ENCODE assay signal across 8 cellular contexts in genomic region chr17:74759243-74759801, GRCh38. TPM values are rescaled to one million over a fixed set of nuclear protein-coding genes. Genes with fewer than 3 reads are reported as not detected.
DNase-seq lines count a peak whose midpoint lies in the region; ATAC-seq and TF ChIP-seq lines count a peak whose summit lies in the region.

No MANE protein-coding gene starts in this region.

- H3K27ac Mint-ChIP-seq in activated CD4-positive, alpha-beta T cell treated with anti-CD3 and anti-CD28 coated beads, Interleukin-2, amount 10 ng/mL, durations not matched to agents 24 days and 14 days = peak overlapping the region; percentile 78
- peak overlapping the region; percentile 84 to 92 (median 90) for H3K27ac Mint-ChIP-seq in immature natural killer cell

- no peaks in the 10 kb centered on the region for H3K27me3 Mint-ChIP-seq in activated CD4-positive, alpha-beta T cell treated with anti-CD3 and anti-CD28 coated beads, Interleukin-2, amount 10 ng/mL, durations not matched to agents 24 days and 14 days
- peaks cover 2 to 3% (median 3%) of the 10 kb centered on the region in 3 donors for H3K27me3 Mint-ChIP-seq in immature natural killer cell (ENCODE audit: low read depth in 3 of 3)

- H3K4me1 ChIP-seq in right atrium auricular region = peaks cover 0 to 71% of the 10 kb centered on the region in 2 donors
- peaks cover 48% of the 10 kb centered on the region for H3K4me1 ChIP-seq in HUES48 (ENCODE audit: control insufficient read depth, insufficient read depth, low read length)

- no peaks in the 10 kb centered on the region for H3K9me3 ChIP-seq in right atrium auricular region
- no peaks in the 10 kb centered on the region for H3K9me3 ChIP-seq in HUES48 (ENCODE audit: control insufficient read depth, insufficient read depth, low read length)

- peaks cover 4% of the 10 kb centered on the region for H3K36me3 Mint-ChIP-seq in activated CD4-positive, alpha-beta T cell treated with anti-CD3 and anti-CD28 coated beads, Interleukin-2, amount 10 ng/mL, durations not matched to agents 24 days and 14 days (ENCODE audit: low read depth)
- no peaks in the 10 kb centered on the region for H3K36me3 Mint-ChIP-seq in immature natural killer cell

- DNase-seq in left ventricle myocardium superior (peak; percentile 34), right atrium auricular region (ENCODE audit: low spot score) (no peak), immature natural killer cell (peak; percentile 77 to 80 (median 77)), kidney glomerular epithelial cell (lab: John Stamatoyannopoulos, UW) (no peak), 8988T (no peak)
- DNase-seq in activated CD4-positive, alpha-beta T cell treated with anti-CD3 and anti-CD28 coated beads, Interleukin-2, amount 10 ng/mL, durations not matched to agents 24 days and 14 days = peak; percentile 89

- no peaks in the 10 kb centered on the region for H3K9me3 Mint-ChIP-seq in activated CD4-positive, alpha-beta T cell treated with anti-CD3 and anti-CD28 coated beads, Interleukin-2, amount 10 ng/mL, durations not matched to agents 24 days and 14 days
- no peaks in the 10 kb centered on the region for H3K9me3 Mint-ChIP-seq in immature natural killer cell

- H3K27me3 ChIP-seq in right atrium auricular region (no peaks in the 10 kb centered on the region), HUES48 (ENCODE audit: control insufficient read depth, insufficient read depth, low read length) (no peaks in the 10 kb centered on the region)

- H3K4me3 Mint-ChIP-seq in activated CD4-positive, alpha-beta T cell treated with anti-CD3 and anti-CD28 coated beads, Interleukin-2, amount 10 ng/mL, durations not matched to agents 24 days and 14 days = peak overlapping the region; percentile 74
- H3K4me3 Mint-ChIP-seq in immature natural killer cell = peak overlapping the region; percentile 76 to 99 (median 86)

- no peak overlapping the region for H3K4me3 ChIP-seq in right atrium auricular region
- H3K4me3 ChIP-seq in HUES48 (ENCODE audit: low read depth, low read length) = peak overlapping the region; percentile 30; the same call in 1 of the 2 replicates

- H3K9ac ChIP-seq in HUES48 (ENCODE audit: low read depth, low read length) = no peak overlapping the region

- no peak for TF ChIP-seq CTCF in right atrium auricular region (IDR thresholded peaks at IDR 0.05)

- ATAC-seq in left ventricle myocardium superior (no peak), GM19328 (IDR thresholded peaks at IDR 0.05; ENCODE audit: unreplicated experiment) (no peak)

- H3K36me3 ChIP-seq in right atrium auricular region = no peaks in the 10 kb centered on the region
- no peaks in the 10 kb centered on the region for H3K36me3 ChIP-seq in HUES48 (ENCODE audit: control insufficient read depth, insufficient read depth, low read length)

- peaks cover 55% of the 10 kb centered on the region for H3K4me1 Mint-ChIP-seq in activated CD4-positive, alpha-beta T cell treated with anti-CD3 and anti-CD28 coated beads, Interleukin-2, amount 10 ng/mL, durations not matched to agents 24 days and 14 days
- H3K4me1 Mint-ChIP-seq in immature natural killer cell = peaks cover 84 to 95% of the 10 kb centered on the region in 2 donors

- H3K27ac ChIP-seq in right atrium auricular region = no peak overlapping the region
- H3K27ac ChIP-seq in HUES48 (ENCODE audit: low read depth, low read length) = peak overlapping the region; percentile 91

- intact Hi-C loops in left ventricle myocardium superior (cut with micrococcal nuclease) = no loop called here
- intact Hi-C loops in activated CD4-positive, alpha-beta T cell treated with anti-CD3 and anti-CD28 coated beads, Interleukin-2, amount 10 ng/mL, durations not matched to agents 24 days and 14 days (cut with micrococcal nuclease) = loop anchor here (1.0 to 2.0 kb wide), 2 partner anchors 8 to 17 kb away; no protein-coding TSS in a partner anchor

RNA-seq across cellular contexts. Expression of gene NHERF1, which starts 10.9 kb away (rescaled TPM):
- total RNA-seq in left ventricle myocardium superior (16.0 TPM), right atrium auricular region (10 to 100 TPM; 20.2 to 30.9 TPM)
- 134 and 138 TPM in 2 replicates for total RNA-seq in activated CD4-positive, alpha-beta T cell treated with anti-CD3 and anti-CD28 coated beads, Interleukin-2, amount 10 ng/mL, durations not matched to agents 24 days and 14 days
- polyA plus RNA-seq in immature natural killer cell = 1,000 to 10,000 TPM in 1 of 3 donors, 100 to 1,000 TPM in 2; 566 to 1,121 (median 751) TPM

RNA-seq across cellular contexts. Expression of gene NAT9, which starts 16.8 kb away (rescaled TPM):
- total RNA-seq in left ventricle myocardium superior (21.1 TPM), right atrium auricular region (10 to 100 TPM; 16.2 to 18.7 TPM)
- 62.7 and 67.6 TPM in 2 replicates for total RNA-seq in activated CD4-positive, alpha-beta T cell treated with anti-CD3 and anti-CD28 coated beads, Interleukin-2, amount 10 ng/mL, durations not matched to agents 24 days and 14 days
- 10 to 100 TPM in 1 of 3 donors, 1 to 10 TPM in 2; 4.3 to 11.2 (median 6.3) TPM for polyA plus RNA-seq in immature natural killer cell

RNA-seq across cellular contexts. Expression of gene RAB37, which starts 22.3 kb away (rescaled TPM):
- total RNA-seq in left ventricle myocardium superior (2.8 TPM), right atrium auricular region (under 1 TPM; 0.89 to 0.90 TPM)
- total RNA-seq in activated CD4-positive, alpha-beta T cell treated with anti-CD3 and anti-CD28 coated beads, Interleukin-2, amount 10 ng/mL, durations not matched to agents 24 days and 14 days = 5.5 and 7.5 TPM in 2 replicates
- polyA plus RNA-seq in immature natural killer cell = 100 to 1,000 TPM; 208 to 218 (median 212) TPM

RNA-seq across cellular contexts. Expression of gene CD300LF, which starts 46.6 kb away (rescaled TPM):
- total RNA-seq in left ventricle myocardium superior = not detected
- total RNA-seq in right atrium auricular region = under 1 TPM in 1 of 2 donors, not detected in 1; 0.71 TPM
- total RNA-seq in activated CD4-positive, alpha-beta T cell treated with anti-CD3 and anti-CD28 coated beads, Interleukin-2, amount 10 ng/mL, durations not matched to agents 24 days and 14 days = not detected in 2 replicates
- 1 to 10 TPM; 1.9 to 4.2 (median 2.0) TPM for polyA plus RNA-seq in immature natural killer cell

Comparison
In these comparisons a context has a peak if more than half of its experiments do, and no peak if none do; other contexts are left out.
1. DNase-seq: peak in left ventricle myocardium superior (single experiment), activated CD4-positive, alpha-beta T cell treated with anti-CD3 and anti-CD28 coated beads, Interleukin-2, amount 10 ng/mL, durations not matched to agents 24 days and 14 days (single experiment) and immature natural killer cell (3 of 3); none in right atrium auricular region (single experiment), kidney glomerular epithelial cell (single experiment) and 8988T (single experiment).